12 cellular contexts compared by ENCODE assay signal in genomic region chr10:96789571-96790108, GRCh38. TPM values are rescaled to one million over a fixed set of nuclear protein-coding genes. Genes with fewer than 3 reads are reported as not detected.
DNase-seq lines count a peak whose midpoint lies in the region; ATAC-seq and TF ChIP-seq lines count a peak whose summit lies in the region.
"Had no signal": no experiment of that assay in that cellular context is flagged by ENCODE, and none has a peak within 500 bp of the region (broad histone marks: within the 10 kb centered on the region; RNA-seq: fewer than 3 reads in every experiment).

No MANE protein-coding gene starts in this region.

- peak; percentile 78 for ATAC-seq in HG03565 (IDR thresholded peaks at IDR 0.05; ENCODE audit: unreplicated experiment)
- peak; percentile 58 for ATAC-seq in central memory CD8-positive, alpha-beta T cell (replicated peaks; ENCODE audit: extremely low read depth, poor library complexity, severe bottlenecking)

- no peak overlapping the region for H3K27ac Mint-ChIP-seq in central memory CD8-positive, alpha-beta T cell (ENCODE audit: low read depth)
- H3K27ac Mint-ChIP-seq in endodermal cell = no peak overlapping the region

- peaks cover 39% of the 10 kb centered on the region for H3K27me3 Mint-ChIP-seq in central memory CD8-positive, alpha-beta T cell
- peaks cover 6% of the 10 kb centered on the region for H3K27me3 Mint-ChIP-seq in endodermal cell (ENCODE audit: insufficient read depth)

- TF ChIP-seq CTCF in GM20000 (IDR thresholded peaks at IDR 0.05; ENCODE audit: extremely low read depth, missing control alignments) (peak; percentile 68), endodermal cell (conservative IDR thresholded peaks at IDR 0.05) (no peak)

- no peak overlapping the region for H3K27ac ChIP-seq in endodermal cell (ENCODE audit: low read depth, low read length)
- H3K27ac ChIP-seq: testis had no signal

- no peaks in the 10 kb centered on the region for H3K9me3 Mint-ChIP-seq in central memory CD8-positive, alpha-beta T cell
- H3K9me3 Mint-ChIP-seq in endodermal cell = peaks cover 18% of the 10 kb centered on the region

- WGBS in endodermal cell (ENCODE audit: insufficient coverage in 1 of 2, insufficient read length in 1 of 2), 2 experiments = 89 to 96% methylated on average over 3 to 4 of the region's 4 CpGs

- H3K36me3 ChIP-seq in endodermal cell (ENCODE audit: control insufficient read depth, insufficient read depth, low read length) = no peaks in the 10 kb centered on the region

- peaks cover 2% of the 10 kb centered on the region for H3K36me3 Mint-ChIP-seq in central memory CD8-positive, alpha-beta T cell (ENCODE audit: insufficient read depth)
- H3K36me3 Mint-ChIP-seq in endodermal cell (ENCODE audit: low read depth) = no peaks in the 10 kb centered on the region

- DNase-seq in GDM1 (lab: John Stamatoyannopoulos, UW) = peak; percentile 57
- peak; percentile 68 for DNase-seq in GM20000 (ENCODE audit: low spot score)
- no peak for DNase-seq in central memory CD8-positive, alpha-beta T cell (ENCODE audit: low spot score in 2 of 2)
- no peak for DNase-seq in effector CD8-positive, alpha-beta T cell (lab: John Stamatoyannopoulos, UW)
- no peak for DNase-seq in activated gamma-delta T cell (lab: John Stamatoyannopoulos, UW)
- DNase-seq in activated naive CD4-positive, alpha-beta T cell treated with Interleukin-2 at 50 U/mL for 16 hours = no peak
- DNase-seq in endodermal cell = no peak
- DNase-seq: activated T-cell treated with anti-CD3 and anti-CD28 coated beads, Interleukin-2, amount 50 U/mL, for 48 hours; NCI-H1694; retina; testis had no signal

- no peak overlapping the region for H3K4me3 Mint-ChIP-seq in central memory CD8-positive, alpha-beta T cell
- H3K4me3 Mint-ChIP-seq in endodermal cell = no peak overlapping the region

- H3K9ac ChIP-seq in endodermal cell (ENCODE audit: extremely low read depth, low read length, poor library complexity, severe bottlenecking) = no peak overlapping the region

- no peaks in the 10 kb centered on the region for H3K27me3 ChIP-seq in endodermal cell (ENCODE audit: control insufficient read depth, insufficient read depth, low read length, poor library complexity, severe bottlenecking)
- H3K27me3 ChIP-seq: testis had no signal

- H3K4me3 ChIP-seq in endodermal cell (ENCODE audit: low read length) = no peak overlapping the region
- H3K4me3 ChIP-seq: testis had no signal

- H3K4me1 Mint-ChIP-seq in central memory CD8-positive, alpha-beta T cell = no peaks in the 10 kb centered on the region
- no peaks in the 10 kb centered on the region for H3K4me1 Mint-ChIP-seq in endodermal cell

- peaks cover under 1% of the 10 kb centered on the region for H3K9me3 ChIP-seq in endodermal cell (ENCODE audit: control insufficient read depth, low read length)
- H3K9me3 ChIP-seq: testis had no signal

- no peaks in the 10 kb centered on the region for H3K4me1 ChIP-seq in endodermal cell (ENCODE audit: control insufficient read depth, insufficient read depth, low read length)
- H3K4me1 ChIP-seq: testis had no signal

RNA-seq across cellular contexts. Expression of gene LCOR, which starts 42.5 kb away (rescaled TPM):
- 10 to 100 TPM; 36.9 to 43.3 TPM for total RNA-seq in endodermal cell
- polyA plus RNA-seq in endodermal cell (2013, experiment 1 of 2) = 16.6 TPM
- 19.4 TPM for polyA plus RNA-seq in endodermal cell (2013, experiment 2 of 2)

Comparison
In these comparisons a context has a peak if more than half of its experiments do, and no peak if none do; other contexts are left out.
1. DNase-seq: peak in GDM1 (single experiment) and GM20000 (single experiment); none in central memory CD8-positive, alpha-beta T cell (0 of 2), effector CD8-positive, alpha-beta T cell (single experiment), activated gamma-delta T cell (single experiment), activated naive CD4-positive, alpha-beta T cell treated with Interleukin-2 at 50 U/mL for 16 hours (single experiment) and endodermal cell (single experiment).